In the genomic region with DNA sequence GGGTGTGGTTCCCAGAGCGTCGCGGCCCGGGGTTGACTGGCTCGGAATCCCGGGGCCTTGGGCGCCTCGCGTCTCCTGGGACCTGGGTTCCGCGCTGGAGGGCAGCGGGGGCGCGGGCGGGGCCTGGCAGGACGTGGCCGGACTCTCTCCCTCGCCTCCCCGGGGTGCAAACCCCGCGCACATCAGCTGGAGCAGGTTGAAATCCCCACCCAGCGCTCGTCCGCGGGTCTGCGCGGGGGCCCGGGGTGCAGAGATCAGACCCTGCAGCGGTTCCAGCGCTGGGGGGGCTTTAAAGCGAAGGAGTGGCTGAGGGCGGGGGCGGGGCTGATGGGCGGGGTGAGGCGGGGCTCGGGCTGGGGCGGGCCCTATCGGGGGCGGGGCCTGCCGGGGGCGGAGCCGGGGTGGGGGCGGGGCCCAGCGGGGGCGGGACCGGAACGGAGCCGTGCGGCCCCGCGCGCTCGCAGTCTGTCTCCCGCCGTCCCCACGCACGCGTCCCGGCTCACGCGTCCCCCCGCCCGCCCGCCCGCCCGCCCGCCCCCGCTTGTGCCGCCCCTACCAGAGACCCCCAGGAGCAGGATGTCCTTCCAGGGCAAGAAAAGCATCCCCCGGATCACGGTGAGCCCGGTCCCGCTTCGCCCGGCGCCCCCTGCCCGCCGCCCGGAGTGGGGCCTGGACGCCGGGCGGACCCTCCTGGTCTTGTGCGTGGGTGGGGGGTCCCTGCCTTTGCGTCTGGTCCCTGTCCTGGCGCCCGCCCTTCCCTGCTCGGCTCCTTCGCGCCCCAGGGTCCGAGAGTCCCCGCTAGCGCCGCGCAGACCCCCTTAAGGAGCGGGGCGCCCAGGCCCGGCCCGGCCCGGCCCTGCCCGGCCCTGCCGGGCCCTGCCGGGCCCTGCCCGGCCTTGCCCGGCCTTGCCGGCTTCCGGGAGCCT, we compare ENCODE assay signal across 8 cellular contexts. TPM values are rescaled to one million over a fixed set of nuclear protein-coding genes. Genes with fewer than 3 reads are reported as not detected.
DNase-seq lines count a peak whose midpoint lies in the region; ATAC-seq and TF ChIP-seq lines count a peak whose summit lies in the region.

TSS of gene DPYSL4 (plus strand) at position 461 of the 926 bp plus-strand sequence. CDS start at position 577, 116 bp downstream.

- no peak for TF ChIP-seq CTCF in cardiac muscle cell (IDR thresholded peaks at IDR 0.05; ENCODE audit: low read depth, low read length)

- H3K4me1 ChIP-seq in cardiac muscle cell (ENCODE audit: low read depth), result no peaks in the 10 kb centered on the region
- H3K4me1 ChIP-seq in rectal smooth muscle tissue (ENCODE audit: control insufficient read depth, insufficient read depth, low read length), result no peaks in the 10 kb centered on the region

- H3K4me1 Mint-ChIP-seq in activated T-cell treated with anti-CD3 and anti-CD28 coated beads, Interleukin-2, amount 50 U/mL, for 24 hours (ENCODE audit: low read depth), result peaks cover 9% of the 10 kb centered on the region

- no peak for ATAC-seq in GM18519 (IDR thresholded peaks at IDR 0.05; ENCODE audit: low FRiP score, unreplicated experiment)
- no peak for ATAC-seq in GM19351 (IDR thresholded peaks at IDR 0.05; ENCODE audit: unreplicated experiment)

- POLR2A ChIA-PET in HEK293T (lab: Yijun Ruan, JAX), result no interaction called here

- H3K27ac ChIP-seq in cardiac muscle cell (no peak within 1 kb of the TSS), rectal smooth muscle tissue (ENCODE audit: low read depth, low read length) (no peak within 1 kb of the TSS)

- H3K9ac ChIP-seq in rectal smooth muscle tissue (ENCODE audit: low read length), result no peak within 1 kb of the TSS

- no peak within 1 kb of the TSS for H3K27ac Mint-ChIP-seq in activated T-cell treated with anti-CD3 and anti-CD28 coated beads, Interleukin-2, amount 50 U/mL, for 24 hours

- H3K4me3 ChIP-seq in cardiac muscle cell (peak within 1 kb of the TSS; percentile 54), rectal smooth muscle tissue (ENCODE audit: low read length) (peak within 1 kb of the TSS; percentile 21)

- H3K27me3 ChIP-seq in cardiac muscle cell (peaks cover 80% of the 10 kb centered on the region), rectal smooth muscle tissue (ENCODE audit: control insufficient read depth, insufficient read depth, low read length) (peaks cover 26% of the 10 kb centered on the region)

- DNase-seq in AG08396 (ENCODE audit: low spot score), result peak; percentile 88
- peak; percentile 97 for DNase-seq in HEK293T (ENCODE audit: extremely low spot score)
- DNase-seq in activated T-cell treated with anti-CD3 and anti-CD28 coated beads, Interleukin-2, amount 50 U/mL, for 24 hours, result peak; percentile 52
- DNase-seq in cardiac muscle cell (ENCODE audit: low read depth in 1 of 2, low spot score in 1 of 2), result peak; percentile 42 to 44
- no peak for DNase-seq in medulla oblongata (ENCODE audit: extremely low spot score)

- H3K9me3 Mint-ChIP-seq in activated T-cell treated with anti-CD3 and anti-CD28 coated beads, Interleukin-2, amount 50 U/mL, for 24 hours, result peaks cover 3% of the 10 kb centered on the region

- H3K27me3 Mint-ChIP-seq in activated T-cell treated with anti-CD3 and anti-CD28 coated beads, Interleukin-2, amount 50 U/mL, for 24 hours, result peaks cover 64% of the 10 kb centered on the region

- CTCF ChIA-PET in HEK293T (lab: Yijun Ruan, JAX), result no interaction called here

- no peak within 1 kb of the TSS for H3K4me3 Mint-ChIP-seq in activated T-cell treated with anti-CD3 and anti-CD28 coated beads, Interleukin-2, amount 50 U/mL, for 24 hours

- H3K36me3 Mint-ChIP-seq in activated T-cell treated with anti-CD3 and anti-CD28 coated beads, Interleukin-2, amount 50 U/mL, for 24 hours (ENCODE audit: low read depth), result no peaks in the 10 kb centered on the region

- H3K9me3 ChIP-seq in cardiac muscle cell (ENCODE audit: low read depth), result no peaks in the 10 kb centered on the region

- H3K36me3 ChIP-seq in cardiac muscle cell, result no peaks in the 10 kb centered on the region
- no peaks in the 10 kb centered on the region for H3K36me3 ChIP-seq in rectal smooth muscle tissue (ENCODE audit: control insufficient read depth, insufficient read depth, low read length)

TF ChIP-seq in HEK293T, 16 proteins besides CTCF, POLR2A, EP300 and RAD21:
- TF ChIP-seq LEF1 (IDR thresholded peaks at IDR 0.05; ENCODE audit: borderline replicate concordance) (no peak), ZNF384 (IDR thresholded peaks at IDR 0.05) (no peak), NFRKB (IDR thresholded peaks at IDR 0.05) (no peak), ELF4 (IDR thresholded peaks at IDR 0.05) (no peak), SUZ12 (IDR thresholded peaks at IDR 0.05) (no peak), ARNT (IDR thresholded peaks at IDR 0.05) (no peak), SP1 (IDR thresholded peaks at IDR 0.05) (no peak), BHLHE40 (IDR thresholded peaks at IDR 0.05; ENCODE audit: borderline replicate concordance) (no peak), L3MBTL2 (conservative IDR thresholded peaks at IDR 0.05) (no peak), CTBP1 (IDR thresholded peaks at IDR 0.05; ENCODE audit: borderline replicate concordance) (no peak), FOXM1 (IDR thresholded peaks at IDR 0.05; ENCODE audit: borderline replicate concordance) (no peak), HDGF (IDR thresholded peaks at IDR 0.05; ENCODE audit: borderline replicate concordance) (no peak), FOXK2 (IDR thresholded peaks at IDR 0.05) (no peak), FOXA1 (IDR thresholded peaks at IDR 0.05) (no peak), TARDBP (IDR thresholded peaks at IDR 0.05) (no peak)
- TF ChIP-seq, protein P1, sequence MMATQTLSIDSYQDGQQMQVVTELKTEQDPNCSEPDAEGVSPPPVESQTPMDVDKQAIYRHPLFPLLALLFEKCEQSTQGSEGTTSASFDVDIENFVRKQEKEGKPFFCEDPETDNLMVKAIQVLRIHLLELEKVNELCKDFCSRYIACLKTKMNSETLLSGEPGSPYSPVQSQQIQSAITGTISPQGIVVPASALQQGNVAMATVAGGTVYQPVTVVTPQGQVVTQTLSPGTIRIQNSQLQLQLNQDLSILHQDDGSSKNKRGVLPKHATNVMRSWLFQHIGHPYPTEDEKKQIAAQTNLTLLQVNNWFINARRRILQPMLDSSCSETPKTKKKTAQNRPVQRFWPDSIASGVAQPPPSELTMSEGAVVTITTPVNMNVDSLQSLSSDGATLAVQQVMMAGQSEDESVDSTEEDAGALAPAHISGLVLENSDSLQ (IDR thresholded peaks at IDR 0.05), result no peak

RNA-seq across cellular contexts. Expression of gene DPYSL4, which starts in this region (rescaled TPM):
- total RNA-seq in cardiac muscle cell, result 30.3 and 58.0 TPM in 2 replicates
- polyA plus RNA-seq in cardiac muscle cell, result 7.1 and 12.5 TPM in 2 replicates
